In the genomic region with DNA sequence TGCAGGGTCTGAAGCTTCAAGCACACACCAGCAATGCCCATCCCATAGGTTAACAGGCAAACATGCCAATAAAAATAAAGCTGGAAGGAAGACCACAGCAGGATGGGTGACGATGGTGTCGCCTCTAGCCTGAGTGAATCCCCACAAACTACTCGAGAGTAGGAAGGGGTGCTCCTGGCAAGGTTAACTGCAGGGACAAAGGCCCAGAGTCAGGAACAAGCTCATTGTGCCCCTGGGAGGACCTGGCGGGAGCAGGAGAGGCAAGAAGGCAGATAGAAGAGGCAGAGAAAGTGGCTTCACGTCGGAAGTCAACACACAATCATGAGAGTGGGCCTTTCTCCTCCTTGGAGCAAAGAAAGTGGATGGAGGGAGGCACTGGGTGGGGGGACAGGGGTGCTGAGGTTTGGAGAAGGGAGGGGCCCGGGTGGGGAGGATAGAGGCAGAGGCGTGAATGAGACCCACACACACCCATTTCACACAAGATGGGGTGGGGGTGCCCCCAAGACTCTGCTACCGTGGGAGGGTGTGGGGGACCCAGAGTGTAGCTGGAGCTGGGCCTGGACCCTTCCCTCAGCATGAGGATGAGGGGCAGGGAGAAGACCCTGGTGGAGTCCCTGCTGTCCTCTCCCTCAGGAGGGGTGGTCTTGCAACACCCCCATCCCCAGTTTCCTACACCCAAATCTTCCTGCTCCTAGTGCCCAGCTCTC, we compare ENCODE assay signal across 21 cellular contexts. TPM values are rescaled to one million over a fixed set of nuclear protein-coding genes. Genes with fewer than 3 reads are reported as not detected.
DNase-seq lines count a peak whose midpoint lies in the region; ATAC-seq and TF ChIP-seq lines count a peak whose summit lies in the region.
"Had no signal": no experiment of that assay in that cellular context is flagged by ENCODE, and none has a peak within 500 bp of the region (broad histone marks: within the 10 kb centered on the region; RNA-seq: fewer than 3 reads in every experiment).

No MANE protein-coding gene starts in this region.

- no peaks in the 10 kb centered on the region for H3K9me3 ChIP-seq in heart right ventricle
- H3K9me3 ChIP-seq in RWPE2 (ENCODE audit: severe bottlenecking), result no peaks in the 10 kb centered on the region
- H3K9me3 ChIP-seq in lung (ENCODE audit: control insufficient read depth in 2 of 2, insufficient read depth in 1 of 2, low read length in 1 of 2), result no peaks in the 10 kb centered on the region
- H3K9me3 ChIP-seq in upper lobe of left lung, result no peaks in the 10 kb centered on the region

- H3K36me3 ChIP-seq in heart right ventricle, result no peaks in the 10 kb centered on the region
- H3K36me3 ChIP-seq in RWPE2 (ENCODE audit: low read depth), result no peaks in the 10 kb centered on the region
- H3K36me3 ChIP-seq in lung (ENCODE audit: control insufficient read depth in 2 of 2, insufficient read depth in 2 of 2, low read length in 2 of 2), result no peaks in the 10 kb centered on the region
- H3K36me3 ChIP-seq in upper lobe of left lung, result no peaks in the 10 kb centered on the region

- no peak for TF ChIP-seq POLR2A in upper lobe of left lung (IDR thresholded peaks at IDR 0.05)

- no peaks in the 10 kb centered on the region for H3K4me1 ChIP-seq in heart right ventricle
- no peaks in the 10 kb centered on the region for H3K4me1 ChIP-seq in RWPE2 (ENCODE audit: insufficient read depth, poor library complexity, severe bottlenecking)
- no peaks in the 10 kb centered on the region for H3K4me1 ChIP-seq in lung (ENCODE audit: control insufficient read depth in 2 of 2, insufficient read depth in 2 of 2, low read length in 2 of 2)
- no peaks in the 10 kb centered on the region for H3K4me1 ChIP-seq in upper lobe of left lung

- ATAC-seq in left ventricle myocardium superior (no peak), heart right ventricle (no peak), RWPE2 (ENCODE audit: low read depth) (no peak), lung (ENCODE audit: insufficient read depth, low FRiP score) (no peak), upper lobe of left lung (ENCODE audit: low FRiP score in 2 of 2) (peak; percentile 15 to 41), GM21717 (IDR thresholded peaks at IDR 0.05; ENCODE audit: unreplicated experiment) (no peak), HG03565 (IDR thresholded peaks at IDR 0.05; ENCODE audit: unreplicated experiment) (no peak)
- ATAC-seq: HCT116 had no signal

- no peak for TF ChIP-seq EP300 in upper lobe of left lung (IDR thresholded peaks at IDR 0.05)

- no peak for TF ChIP-seq CTCF in heart right ventricle (IDR thresholded peaks at IDR 0.05)
- TF ChIP-seq CTCF in RWPE2 (IDR thresholded peaks at IDR 0.05; ENCODE audit: poor library complexity, severe bottlenecking), result no peak
- no peak for TF ChIP-seq CTCF in lung (IDR thresholded peaks at IDR 0.05; ENCODE audit: control extremely low read depth, extremely low read depth)
- TF ChIP-seq CTCF in upper lobe of left lung (IDR thresholded peaks at IDR 0.05), result no peak

- peaks cover 0 to 47% (median 31%) of the 10 kb centered on the region in 7 donors for H3K27me3 ChIP-seq in heart right ventricle
- H3K27me3 ChIP-seq in RWPE2 (ENCODE audit: insufficient read depth, poor library complexity, severe bottlenecking), result peaks cover 32% of the 10 kb centered on the region
- H3K27me3 ChIP-seq in lung (ENCODE audit: control insufficient read depth, insufficient read depth), result no peaks in the 10 kb centered on the region
- no peaks in the 10 kb centered on the region for H3K27me3 ChIP-seq in upper lobe of left lung

- intact Hi-C loops in left ventricle myocardium superior (cut with micrococcal nuclease) (no loop called here), heart right ventricle (cut with DNase I) (no loop called here)

- WGBS in heart right ventricle, 2 donors, result 84 to 86% methylated on average over 9 of the region's 9 CpGs
- WGBS in lung, 2 donors, result 88 to 96% methylated on average over 9 of the region's 9 CpGs
- WGBS in upper lobe of left lung, 2 donors, result 85 to 90% methylated on average over 9 of the region's 9 CpGs

- H3K27ac ChIP-seq in heart right ventricle, result no peak overlapping the region
- no peak overlapping the region for H3K27ac ChIP-seq in RWPE2 (ENCODE audit: poor library complexity, severe bottlenecking)
- no peak overlapping the region for H3K27ac ChIP-seq in lung (ENCODE audit: low read depth in 1 of 2, low read length in 1 of 2)
- no peak overlapping the region for H3K27ac ChIP-seq in upper lobe of left lung

- peak; percentile 14 for DNase-seq in left ventricle myocardium superior
- no peak for DNase-seq in heart right ventricle
- peak; percentile 38 for DNase-seq in RWPE2 (ENCODE audit: low spot score)
- DNase-seq in lung (ENCODE audit: low spot score), result peak; percentile 24
- DNase-seq in upper lobe of left lung, result no peak
- DNase-seq in H4 (ENCODE audit: low spot score), result no peak
- DNase-seq: ACHN, COR-L47, DMS153, EL, KBM-7, NCI-H1417 treated with DMSO at 0.1 percent for 48 hours, NCI-H2029, NCI-H2171, NCI-H446 treated with DMSO at 0.1 percent for 48 hours, NCI-H748 treated with DMSO at 0.1 percent for 48 hours, OCI-M1, RPMI8226 had no signal

- H3K4me3 ChIP-seq in heart right ventricle (no peak overlapping the region), RWPE2 (ENCODE audit: severe bottlenecking) (no peak overlapping the region), lung (no peak overlapping the region), upper lobe of left lung (no peak overlapping the region)

RNA-seq across cellular contexts. Expression of a gene that starts 43.1 kb away (rescaled TPM):
- total RNA-seq in left ventricle myocardium superior (0.15 TPM), heart right ventricle (under 1 TPM in 2 of 10 donors, not detected in 8; 0.21 to 0.33 TPM), lung (1 to 10 TPM in 1 of 2 donors, under 1 TPM in 1; 0.91 to 1.3 TPM), upper lobe of left lung (1 to 10 TPM in 4 of 6 donors, under 1 TPM in 2; 0.30 to 3.6 (median 1.9) TPM)
- polyA plus RNA-seq in heart right ventricle (under 1 TPM; 0.15 to 0.28 TPM), lung (1 to 10 TPM; 1.5 to 7.1 TPM)
- not detected in 2 replicates for total RNA-seq in H4 (2014; rRNA removed; shearing (Covaris generic))

Comparison
In these comparisons a context has a peak if more than half of its experiments do, and no peak if none do; other contexts are left out.
1. DNase-seq: peak in left ventricle myocardium superior (single experiment), RWPE2 (single experiment) and lung (single experiment); none in heart right ventricle (0 of 2), upper lobe of left lung (0 of 2) and H4 (single experiment).
2. ATAC-seq: peak in upper lobe of left lung (2 of 2); none in left ventricle myocardium superior (single experiment), heart right ventricle (0 of 8), RWPE2 (single experiment), lung (single experiment), GM21717 (single experiment) and HG03565 (single experiment).